In genomic region chr2:233208382-233209116, GRCh38 we compare ENCODE assay signal across 9 cellular contexts. TPM values are rescaled to one million over a fixed set of nuclear protein-coding genes. Genes with fewer than 3 reads are reported as not detected.
DNase-seq lines count a peak whose midpoint lies in the region; ATAC-seq and TF ChIP-seq lines count a peak whose summit lies in the region.
"Had no signal": no experiment of that assay in that cellular context is flagged by ENCODE, and none has a peak within 500 bp of the region (broad histone marks: within the 10 kb centered on the region; RNA-seq: fewer than 3 reads in every experiment).

No MANE protein-coding gene starts in this region.

- H3K27me3 ChIP-seq in CD4-positive, alpha-beta T cell (ENCODE audit: control insufficient read depth, insufficient read depth, low read length), result no peaks in the 10 kb centered on the region
- H3K27me3 ChIP-seq in HCT116 (ENCODE audit: insufficient read depth, low read length), result no peaks in the 10 kb centered on the region
- no peaks in the 10 kb centered on the region for H3K27me3 ChIP-seq in BE2C

- ATAC-seq in CD4-positive, alpha-beta T cell (ENCODE audit: poor library complexity), result no peak
- ATAC-seq in HCT116 (peak; percentile 67), mucosa of descending colon (peak; percentile 29)
- ATAC-seq in activated naive CD8-positive, alpha-beta T cell treated with anti-CD3 and anti-CD28 coated beads, Interleukin-2, amount 10 ng/mL, durations not matched to agents 7 days and 5 days (ENCODE audit: low read depth), result no peak

- H3K27ac Mint-ChIP-seq in CD4-positive, alpha-beta T cell, result peak overlapping the region; percentile 75
- peak overlapping the region; percentile 44 for H3K27ac Mint-ChIP-seq in activated naive CD8-positive, alpha-beta T cell treated with anti-CD3 and anti-CD28 coated beads, Interleukin-2, amount 10 ng/mL, durations not matched to agents 7 days and 5 days
- H3K27ac Mint-ChIP-seq: activated naive CD4-positive, alpha-beta T cell treated with anti-CD3 and anti-CD28 coated beads for 36 hours had no signal

- no peaks in the 10 kb centered on the region for H3K9me3 Mint-ChIP-seq in CD4-positive, alpha-beta T cell
- no peaks in the 10 kb centered on the region for H3K9me3 Mint-ChIP-seq in activated naive CD8-positive, alpha-beta T cell treated with anti-CD3 and anti-CD28 coated beads, Interleukin-2, amount 10 ng/mL, durations not matched to agents 7 days and 5 days
- H3K9me3 Mint-ChIP-seq: activated naive CD4-positive, alpha-beta T cell treated with anti-CD3 and anti-CD28 coated beads for 36 hours had no signal

- H3K9ac ChIP-seq in HCT116 (ENCODE audit: low read length), result no peak overlapping the region

- H3K36me3 Mint-ChIP-seq in CD4-positive, alpha-beta T cell (ENCODE audit: low read depth), result peaks cover 51% of the 10 kb centered on the region
- H3K36me3 Mint-ChIP-seq in activated naive CD8-positive, alpha-beta T cell treated with anti-CD3 and anti-CD28 coated beads, Interleukin-2, amount 10 ng/mL, durations not matched to agents 7 days and 5 days, result peaks cover 23% of the 10 kb centered on the region

- TF ChIP-seq POLR2A in HCT116 (IDR thresholded peaks at IDR 0.05; ENCODE audit: borderline replicate concordance, extremely low read depth, insufficient read depth, insufficient read length), result no peak

- no peak overlapping the region for H3K4me3 Mint-ChIP-seq in CD4-positive, alpha-beta T cell
- H3K4me3 Mint-ChIP-seq in activated naive CD8-positive, alpha-beta T cell treated with anti-CD3 and anti-CD28 coated beads, Interleukin-2, amount 10 ng/mL, durations not matched to agents 7 days and 5 days, result no peak overlapping the region
- H3K4me3 Mint-ChIP-seq: activated naive CD4-positive, alpha-beta T cell treated with anti-CD3 and anti-CD28 coated beads for 36 hours had no signal

- peak overlapping the region; percentile 53 for H3K4me2 ChIP-seq in HCT116 (ENCODE audit: low read length)

- H3K4me3 ChIP-seq in HCT116 (replicated peaks in 1 of 2; ENCODE audit: low read depth in 1 of 2, low read length in 2 of 2) (no peak overlapping the region), mucosa of descending colon (no peak overlapping the region), BE2C (ENCODE audit: low read depth, low read length) (no peak overlapping the region)

- H4K20me1 ChIP-seq in HCT116 (ENCODE audit: insufficient read depth), result no peaks in the 10 kb centered on the region

- POLR2A ChIA-PET in CD4-positive, alpha-beta T cell (lab: Charles Lee), result no interaction called here
- POLR2A ChIA-PET in HCT116 (lab: Charles Lee), result no interaction called here
- POLR2A ChIA-PET in activated naive CD8-positive, alpha-beta T cell treated with anti-CD3 and anti-CD28 coated beads, Interleukin-2, amount 10 ng/mL, durations not matched to agents 7 days and 5 days (lab: Charles Lee), result no interaction called here

- no peaks in the 10 kb centered on the region for H3K79me2 ChIP-seq in HCT116 (ENCODE audit: insufficient read depth, low read length)

- H3K27me3 Mint-ChIP-seq in CD4-positive, alpha-beta T cell, result no peaks in the 10 kb centered on the region
- H3K27me3 Mint-ChIP-seq in activated naive CD8-positive, alpha-beta T cell treated with anti-CD3 and anti-CD28 coated beads, Interleukin-2, amount 10 ng/mL, durations not matched to agents 7 days and 5 days, result no peaks in the 10 kb centered on the region

- intact Hi-C loops in CD4-positive, alpha-beta T cell (cut with DNase I, micrococcal nuclease), result no loop called here
- intact Hi-C loops in HCT116 (cut with micrococcal nuclease), result no loop called here
- intact Hi-C loops in mucosa of descending colon (cut with DNase I, micrococcal nuclease), result no loop called here

- no peak for TF ChIP-seq RAD21 in HCT116 (IDR thresholded peaks at IDR 0.05; ENCODE audit: low read depth)

- no peaks in the 10 kb centered on the region for H3K9me2 ChIP-seq in HCT116 (ENCODE audit: insufficient read depth)

- H3K27ac ChIP-seq in CD4-positive, alpha-beta T cell (ENCODE audit: low read depth, low read length), result no peak overlapping the region
- H3K27ac ChIP-seq in HCT116 (ENCODE audit: low read depth, low read length), result no peak overlapping the region; the same call in 1 of the 2 replicates

- no peak for TF ChIP-seq CTCF in CD4-positive, alpha-beta T cell (IDR thresholded peaks at IDR 0.05)
- TF ChIP-seq CTCF in HCT116 (IDR thresholded peaks at IDR 0.05 in 2 of 3, conservative IDR thresholded peaks at IDR 0.05 in 1 of 3; ENCODE audit: borderline replicate concordance in 1 of 3, insufficient read depth in 1 of 3, low read depth in 2 of 3, low read length in 2 of 3) (peak in 2 of 3 experiments; percentile 37 to 51; a peak in 3 of 6 replicates), mucosa of descending colon (IDR thresholded peaks at IDR 0.05) (no peak), BE2C (IDR thresholded peaks at IDR 0.05; ENCODE audit: low read depth, low read length) (no peak)

- H3K36me3 ChIP-seq in HCT116 (ENCODE audit: control insufficient read depth in 1 of 2, insufficient read depth in 2 of 2, low read length in 2 of 2), result no peaks in the 10 kb centered on the region
- H3K36me3 ChIP-seq in mucosa of descending colon (ENCODE audit: low read depth), result no peaks in the 10 kb centered on the region
- H3K36me3 ChIP-seq in BE2C, result no peaks in the 10 kb centered on the region

- no peak for DNase-seq in CD4-positive, alpha-beta T cell
- DNase-seq in HCT116 (ENCODE audit: low read depth, low spot score) (no peak), mucosa of descending colon (no peak), BE2C (no peak), HPDE6-E6E7 (ENCODE audit: extremely low spot score) (no peak), foreskin melanocyte (no peak)
- DNase-seq in activated naive CD8-positive, alpha-beta T cell treated with anti-CD3 and anti-CD28 coated beads, Interleukin-2, amount 10 ng/mL, durations not matched to agents 7 days and 5 days, result no peak
- DNase-seq in activated effector memory CD4-positive, alpha-beta T cell treated with Interleukin-2 at 50 U/mL for 16 hours, result no peak
- DNase-seq: activated naive CD4-positive, alpha-beta T cell treated with anti-CD3 and anti-CD28 coated beads for 36 hours had no signal

- H3K4me1 ChIP-seq in HCT116 (ENCODE audit: control insufficient read depth in 1 of 2, insufficient read depth in 2 of 2, low read length in 2 of 2) (peaks cover 34 to 53% of the 10 kb centered on the region in 2 experiments), mucosa of descending colon (ENCODE audit: low read depth) (no peaks in the 10 kb centered on the region), BE2C (no peaks in the 10 kb centered on the region)

- no peaks in the 10 kb centered on the region for H3K9me3 ChIP-seq in CD4-positive, alpha-beta T cell (ENCODE audit: control insufficient read depth, low read length)
- H3K9me3 ChIP-seq in HCT116 (ENCODE audit: control insufficient read depth in 1 of 2, insufficient read depth in 1 of 2, low read depth in 1 of 2, low read length in 2 of 2), result no peaks in the 10 kb centered on the region
- H3K9me3 ChIP-seq in mucosa of descending colon, result no peaks in the 10 kb centered on the region
- H3K9me3 ChIP-seq in BE2C, result no peaks in the 10 kb centered on the region

- CTCF ChIA-PET in CD4-positive, alpha-beta T cell (lab: Charles Lee), result interaction anchor here (0.9 to 1.1 kb wide), 2 partner anchors 10 to 43 kb away, joined by 3 to 4 read pairs; partner anchors contain the start of gene ATG16L1
- CTCF ChIA-PET in HCT116 (lab: Charles Lee), result interaction anchor here (1.1 kb wide), 1 partner anchor 10 kb away, joined by 3 read pairs; no protein-coding TSS in a partner anchor

- no peak overlapping the region for H2AFZ ChIP-seq in HCT116 (ENCODE audit: low read depth, low read length, poor library complexity, severe bottlenecking)

- no TSS peak for BruUV-seq in HCT116 (replicated peaks; lab: Mats Ljungman, UMichigan)

- peaks cover 19% of the 10 kb centered on the region for H3K4me1 Mint-ChIP-seq in CD4-positive, alpha-beta T cell (ENCODE audit: low read depth)
- H3K4me1 Mint-ChIP-seq in activated naive CD8-positive, alpha-beta T cell treated with anti-CD3 and anti-CD28 coated beads, Interleukin-2, amount 10 ng/mL, durations not matched to agents 7 days and 5 days, result peaks cover 10% of the 10 kb centered on the region

- RAD21 ChIA-PET in HCT116 (lab: Charles Lee; ENCODE audit: low non-redundant PET in 1 of 2, low total read pairs in 2 of 2, uncharacterized antibody in 2 of 2, unreplicated experiment in 2 of 2), result no interaction called here

TF ChIP-seq in HCT116, 20 proteins besides CTCF, POLR2A, EP300 and RAD21 (continues in another document):
- no peak for TF ChIP-seq CEBPB (IDR thresholded peaks at IDR 0.05; ENCODE audit: low read depth)
- TF ChIP-seq YY1 (IDR thresholded peaks at IDR 0.05; ENCODE audit: extremely low read depth, insufficient replicate concordance, low read depth, low read length), result no peak
- no peak for TF ChIP-seq EZH2phosphoT487 (IDR thresholded peaks at IDR 0.05; ENCODE audit: borderline replicate concordance)
- no peak for TF ChIP-seq EZH2 (IDR thresholded peaks at IDR 0.05)
- TF ChIP-seq ZNF274 (IDR thresholded peaks at IDR 0.05; ENCODE audit: low read depth, low read length), result no peak
- TF ChIP-seq EGR1 (IDR thresholded peaks at IDR 0.05; ENCODE audit: low read depth), result no peak
- TF ChIP-seq FOSL1 (IDR thresholded peaks at IDR 0.05; ENCODE audit: low read depth), result no peak
- TF ChIP-seq SP1 (IDR thresholded peaks at IDR 0.05; ENCODE audit: low read depth), result no peak
- TF ChIP-seq ZBTB33 (IDR thresholded peaks at IDR 0.05; ENCODE audit: extremely low read depth, insufficient replicate concordance, low read length), result no peak
- TF ChIP-seq SIN3A (IDR thresholded peaks at IDR 0.05; ENCODE audit: low read depth), result no peak

RNA-seq across cellular contexts. Expression of gene ATG16L1, which starts 42.9 kb away (rescaled TPM):
- total RNA-seq in CD4-positive, alpha-beta T cell, result 100 to 1,000 TPM; 134 to 135 TPM
- 43.4 TPM for total RNA-seq in HCT116 (2021; ENCODE audit: unreplicated experiment)
- polyA plus RNA-seq in HCT116 (2012), result 16.3 and 19.0 TPM in 2 replicates
- total RNA-seq in activated naive CD8-positive, alpha-beta T cell treated with anti-CD3 and anti-CD28 coated beads, Interleukin-2, amount 10 ng/mL, durations not matched to agents 7 days and 5 days, result 10 to 100 TPM; 60.8 to 67.6 TPM
- total RNA-seq in mucosa of descending colon, result 10 to 100 TPM; 29.5 to 42.9 (median 36.0) TPM
- polyA plus RNA-seq in BE2C (2012; ENCODE audit: insufficient read depth, insufficient read length, low read depth), result 23.5 TPM

Comparison
In these comparisons a context has a peak if more than half of its experiments do, and no peak if none do; other contexts are left out.
1. ATAC-seq: peak in HCT116 (single experiment) and mucosa of descending colon (single experiment); none in CD4-positive, alpha-beta T cell (single experiment) and activated naive CD8-positive, alpha-beta T cell treated with anti-CD3 and anti-CD28 coated beads, Interleukin-2, amount 10 ng/mL, durations not matched to agents 7 days and 5 days (single experiment).
2. CTCF ChIP-seq: peak in HCT116 (2 of 3); none in CD4-positive, alpha-beta T cell (single experiment), mucosa of descending colon (single experiment) and BE2C (single experiment).